ENCODE assay signal across 18 cellular contexts in the genomic region with DNA sequence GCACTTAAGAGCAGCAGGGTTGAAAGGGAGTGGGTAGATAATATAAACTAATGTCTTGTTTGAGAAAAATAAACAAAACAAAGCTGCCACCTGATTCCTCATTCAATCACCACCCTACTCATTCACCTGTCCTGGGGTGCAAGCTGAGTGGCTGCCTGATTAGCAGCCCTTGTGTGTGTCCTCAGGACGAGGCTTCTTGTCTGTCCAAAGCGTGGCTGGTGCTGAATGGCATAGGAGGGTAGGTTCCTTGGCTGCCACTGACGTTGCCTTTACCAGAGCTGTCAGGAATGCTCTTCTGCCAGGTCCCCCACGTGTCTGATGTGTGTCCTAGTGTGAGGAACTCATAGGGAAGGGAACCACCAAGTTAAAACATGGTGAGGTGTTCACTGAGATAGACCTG.
"Had no signal": no experiment of that assay in that cellular context is flagged by ENCODE, and none has a peak within 500 bp of the region (broad histone marks: within the 10 kb centered on the region; RNA-seq: fewer than 3 reads in every experiment).

No MANE protein-coding gene starts in this region.

- H3K27ac Mint-ChIP-seq: activated B cell treated with CpG ODN at 0.5 μM for 24 hours; activated naive CD8-positive, alpha-beta T cell treated with anti-CD3 and anti-CD28 coated beads, Interleukin-2, amount 10 ng/mL, durations not matched to agents 7 days and 5 days; natural killer cell treated with Interleukin-12 subunit alpha and Interleukin-12 subunit beta and Interleukin-15 and Interleukin-18, amount 100 ng/mL, for 72 hours; stimulated activated naive CD8-positive, alpha-beta T cell treated with anti-CD3 and anti-CD28 coated beads, Interleukin-15, amount 100 ng/mL, for 72 hours had no signal

- DNase-seq: activated B cell treated with CpG ODN at 0.5 μM for 24 hours; activated CD4-positive, alpha-beta T cell treated with anti-CD3 and anti-CD28 coated beads for 48 hours; activated naive CD4-positive, alpha-beta T cell; activated naive CD8-positive, alpha-beta T cell treated with anti-CD3 and anti-CD28 coated beads, Interleukin-2, amount 10 ng/mL, durations not matched to agents 7 days and 5 days; brain microvascular endothelial cell; cortex of kidney; effector CD4-positive, alpha-beta T cell; esophagus squamous epithelium; hippocampal formation; left ventricle myocardium superior; psoas muscle; spleen; stimulated activated CD4-positive, alpha-beta T cell treated with anti-CD3 and anti-CD28 coated beads, Interleukin-1b, Interleukin-23, amount 100 ng/mL, for 48 hours; stimulated activated naive CD8-positive, alpha-beta T cell treated with anti-CD3 and anti-CD28 coated beads, Interleukin-15, amount 100 ng/mL, for 72 hours; T-helper 2 cell; testis; upper lobe of left lung had no signal

- H3K36me3 Mint-ChIP-seq: natural killer cell treated with Interleukin-12 subunit alpha and Interleukin-12 subunit beta and Interleukin-15 and Interleukin-18, amount 100 ng/mL, for 72 hours had no signal

- ATAC-seq: left ventricle myocardium superior; natural killer cell treated with Interleukin-12 subunit alpha and Interleukin-12 subunit beta and Interleukin-15 and Interleukin-18, amount 100 ng/mL, for 72 hours; psoas muscle; stimulated activated naive CD8-positive, alpha-beta T cell treated with anti-CD3 and anti-CD28 coated beads, Interleukin-15, amount 100 ng/mL, for 72 hours had no signal

- H3K9me3 Mint-ChIP-seq: activated B cell treated with CpG ODN at 0.5 μM for 24 hours; activated naive CD8-positive, alpha-beta T cell treated with anti-CD3 and anti-CD28 coated beads, Interleukin-2, amount 10 ng/mL, durations not matched to agents 7 days and 5 days; natural killer cell treated with Interleukin-12 subunit alpha and Interleukin-12 subunit beta and Interleukin-15 and Interleukin-18, amount 100 ng/mL, for 72 hours; stimulated activated naive CD8-positive, alpha-beta T cell treated with anti-CD3 and anti-CD28 coated beads, Interleukin-15, amount 100 ng/mL, for 72 hours had no signal

- H3K4me3 Mint-ChIP-seq: activated B cell treated with CpG ODN at 0.5 μM for 24 hours; natural killer cell treated with Interleukin-12 subunit alpha and Interleukin-12 subunit beta and Interleukin-15 and Interleukin-18, amount 100 ng/mL, for 72 hours had no signal
